8 cellular contexts compared by ENCODE assay signal in the genomic region with DNA sequence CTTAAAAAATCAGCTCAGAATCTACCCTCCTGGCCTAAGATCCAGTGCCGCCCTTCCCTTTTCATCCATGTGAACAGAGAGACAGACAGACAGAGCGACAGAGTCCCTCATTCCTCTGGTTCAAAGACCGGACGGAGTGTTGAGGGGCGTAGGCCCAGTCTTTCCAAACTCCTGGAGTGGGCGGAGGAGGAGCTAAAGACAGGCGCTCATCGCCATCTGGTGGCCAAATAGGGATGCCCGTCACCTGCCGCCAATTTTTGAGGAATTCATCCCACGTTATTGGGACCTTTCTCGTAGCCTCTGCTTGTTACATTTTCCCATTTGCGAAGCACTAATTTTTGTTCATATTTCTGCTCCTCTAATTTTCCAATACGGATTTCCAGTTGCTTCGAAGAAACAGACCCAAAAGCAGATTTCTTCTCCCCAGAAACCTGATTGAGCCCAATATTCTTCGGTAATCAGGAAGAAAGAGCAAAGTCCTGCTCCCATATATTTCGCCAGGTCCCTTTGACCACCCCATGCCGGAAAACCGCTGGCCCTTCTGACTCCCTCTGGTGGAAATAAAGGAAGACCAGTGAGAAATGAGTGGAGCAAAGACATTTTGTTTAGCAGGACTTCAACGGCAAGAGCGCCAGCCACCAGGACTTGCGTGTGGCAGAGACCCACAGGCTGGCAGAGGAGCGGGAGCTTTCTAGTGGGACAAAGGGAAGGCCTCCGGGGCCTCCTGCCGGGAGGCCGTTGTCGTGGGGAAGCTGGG.
DNase-seq lines count a peak whose midpoint lies in the region; ATAC-seq and TF ChIP-seq lines count a peak whose summit lies in the region.

No MANE protein-coding gene starts in this region.

- no peak overlapping the region for H3K27ac ChIP-seq in neural cell (ENCODE audit: low read length)

- H3K36me3 ChIP-seq in neural cell (ENCODE audit: insufficient read depth, low read length): no peaks in the 10 kb centered on the region

- peak; percentile 66 for ATAC-seq in activated T-helper 17 cell treated with anti-CD3 and anti-CD28 coated beads, Interleukin-2, amount 50 U/mL, for 72 hours (replicated peaks)
- peak; percentile 65 for ATAC-seq in stimulated activated naive CD8-positive, alpha-beta T cell treated with anti-CD3 and anti-CD28 coated beads, Interleukin-15, amount 100 ng/mL, for 72 hours

- DNase-seq in AML-193 (lab: John Stamatoyannopoulos, UW): peak; percentile 52 to 53
- peak; percentile 61 for DNase-seq in GM19238 (ENCODE audit: insufficient read length, low spot score)
- peak; percentile 21 for DNase-seq in KG1 (lab: John Stamatoyannopoulos, UW)
- DNase-seq in RPMI8226: peak; percentile 75
- DNase-seq in fibroblast of the aortic adventitia (ENCODE audit: low read depth): peak; percentile 87
- peak; percentile 58 to 64 for DNase-seq in stimulated activated naive CD8-positive, alpha-beta T cell treated with anti-CD3 and anti-CD28 coated beads, Interleukin-15, amount 100 ng/mL, for 72 hours

- no peak for TF ChIP-seq EP300 in neural cell (conservative IDR thresholded peaks at IDR 0.05; ENCODE audit: poor library complexity, severe bottlenecking)

- peaks cover 7% of the 10 kb centered on the region for H3K4me1 Mint-ChIP-seq in activated T-helper 17 cell treated with anti-CD3 and anti-CD28 coated beads, Interleukin-2, amount 50 U/mL, for 72 hours
- H3K4me1 Mint-ChIP-seq in stimulated activated naive CD8-positive, alpha-beta T cell treated with anti-CD3 and anti-CD28 coated beads, Interleukin-15, amount 100 ng/mL, for 72 hours: peaks cover 24% of the 10 kb centered on the region

- H3K79me2 ChIP-seq in neural cell (replicated peaks; ENCODE audit: insufficient read depth, low read length): no peaks in the 10 kb centered on the region

- H3K36me3 Mint-ChIP-seq in activated T-helper 17 cell treated with anti-CD3 and anti-CD28 coated beads, Interleukin-2, amount 50 U/mL, for 72 hours (ENCODE audit: low read depth): no peaks in the 10 kb centered on the region

- H3K4me3 ChIP-seq in fibroblast of the aortic adventitia (ENCODE audit: low read depth, low read length) (no peak overlapping the region), neural cell (ENCODE audit: low read length) (no peak overlapping the region)

- no peaks in the 10 kb centered on the region for H3K27me3 Mint-ChIP-seq in activated T-helper 17 cell treated with anti-CD3 and anti-CD28 coated beads, Interleukin-2, amount 50 U/mL, for 72 hours
- H3K27me3 Mint-ChIP-seq in stimulated activated naive CD8-positive, alpha-beta T cell treated with anti-CD3 and anti-CD28 coated beads, Interleukin-15, amount 100 ng/mL, for 72 hours: peaks cover 21% of the 10 kb centered on the region

- peaks cover 9% of the 10 kb centered on the region for H3K9me3 ChIP-seq in neural cell (ENCODE audit: low read length)

- H3K4me2 ChIP-seq in neural cell (ENCODE audit: low read length): no peak overlapping the region

- peak; percentile 77 for TF ChIP-seq RAD21 in neural cell (conservative IDR thresholded peaks at IDR 0.05)

- no peaks in the 10 kb centered on the region for H3F3A ChIP-seq in neural cell (ENCODE audit: insufficient read depth, low read length, poor library complexity, severe bottlenecking)

- H3K9ac ChIP-seq in neural cell (ENCODE audit: low read length): no peak overlapping the region

- H3K4me3 Mint-ChIP-seq in activated T-helper 17 cell treated with anti-CD3 and anti-CD28 coated beads, Interleukin-2, amount 50 U/mL, for 72 hours: peak overlapping the region; percentile 89
- H3K4me3 Mint-ChIP-seq in stimulated activated naive CD8-positive, alpha-beta T cell treated with anti-CD3 and anti-CD28 coated beads, Interleukin-15, amount 100 ng/mL, for 72 hours: peak overlapping the region; percentile 87

- no peaks in the 10 kb centered on the region for H3K9me3 Mint-ChIP-seq in activated T-helper 17 cell treated with anti-CD3 and anti-CD28 coated beads, Interleukin-2, amount 50 U/mL, for 72 hours
- no peaks in the 10 kb centered on the region for H3K9me3 Mint-ChIP-seq in stimulated activated naive CD8-positive, alpha-beta T cell treated with anti-CD3 and anti-CD28 coated beads, Interleukin-15, amount 100 ng/mL, for 72 hours

- no peak overlapping the region for H2AFZ ChIP-seq in neural cell (ENCODE audit: low read depth, low read length)

- H3K9me2 ChIP-seq in neural cell (ENCODE audit: insufficient read depth, low read length): no peaks in the 10 kb centered on the region

- TF ChIP-seq CTCF in fibroblast of the aortic adventitia (IDR thresholded peaks at IDR 0.05; ENCODE audit: insufficient read depth, low read length) (peak; percentile 94), neural cell (IDR thresholded peaks at IDR 0.05; ENCODE audit: poor library complexity, severe bottlenecking) (peak; percentile 77)

- H3K27me3 ChIP-seq in neural cell (ENCODE audit: insufficient read depth, low read depth, low read length): no peaks in the 10 kb centered on the region

- no peaks in the 10 kb centered on the region for H4K20me1 ChIP-seq in neural cell (ENCODE audit: insufficient read depth)

- no peak overlapping the region for H3K27ac Mint-ChIP-seq in activated T-helper 17 cell treated with anti-CD3 and anti-CD28 coated beads, Interleukin-2, amount 50 U/mL, for 72 hours
- H3K27ac Mint-ChIP-seq in stimulated activated naive CD8-positive, alpha-beta T cell treated with anti-CD3 and anti-CD28 coated beads, Interleukin-15, amount 100 ng/mL, for 72 hours: no peak overlapping the region

TF ChIP-seq in neural cell, 6 proteins besides CTCF, POLR2A, EP300 and RAD21:
- TF ChIP-seq POLR2AphosphoS5 (IDR thresholded peaks at IDR 0.05): no peak
- TF ChIP-seq, protein P1, sequence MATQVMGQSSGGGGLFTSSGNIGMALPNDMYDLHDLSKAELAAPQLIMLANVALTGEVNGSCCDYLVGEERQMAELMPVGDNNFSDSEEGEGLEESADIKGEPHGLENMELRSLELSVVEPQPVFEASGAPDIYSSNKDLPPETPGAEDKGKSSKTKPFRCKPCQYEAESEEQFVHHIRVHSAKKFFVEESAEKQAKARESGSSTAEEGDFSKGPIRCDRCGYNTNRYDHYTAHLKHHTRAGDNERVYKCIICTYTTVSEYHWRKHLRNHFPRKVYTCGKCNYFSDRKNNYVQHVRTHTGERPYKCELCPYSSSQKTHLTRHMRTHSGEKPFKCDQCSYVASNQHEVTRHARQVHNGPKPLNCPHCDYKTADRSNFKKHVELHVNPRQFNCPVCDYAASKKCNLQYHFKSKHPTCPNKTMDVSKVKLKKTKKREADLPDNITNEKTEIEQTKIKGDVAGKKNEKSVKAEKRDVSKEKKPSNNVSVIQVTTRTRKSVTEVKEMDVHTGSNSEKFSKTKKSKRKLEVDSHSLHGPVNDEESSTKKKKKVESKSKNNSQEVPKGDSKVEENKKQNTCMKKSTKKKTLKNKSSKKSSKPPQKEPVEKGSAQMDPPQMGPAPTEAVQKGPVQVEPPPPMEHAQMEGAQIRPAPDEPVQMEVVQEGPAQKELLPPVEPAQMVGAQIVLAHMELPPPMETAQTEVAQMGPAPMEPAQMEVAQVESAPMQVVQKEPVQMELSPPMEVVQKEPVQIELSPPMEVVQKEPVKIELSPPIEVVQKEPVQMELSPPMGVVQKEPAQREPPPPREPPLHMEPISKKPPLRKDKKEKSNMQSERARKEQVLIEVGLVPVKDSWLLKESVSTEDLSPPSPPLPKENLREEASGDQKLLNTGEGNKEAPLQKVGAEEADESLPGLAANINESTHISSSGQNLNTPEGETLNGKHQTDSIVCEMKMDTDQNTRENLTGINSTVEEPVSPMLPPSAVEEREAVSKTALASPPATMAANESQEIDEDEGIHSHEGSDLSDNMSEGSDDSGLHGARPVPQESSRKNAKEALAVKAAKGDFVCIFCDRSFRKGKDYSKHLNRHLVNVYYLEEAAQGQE (IDR thresholded peaks at IDR 0.05; ENCODE audit: borderline replicate concordance): no peak
- no peak for TF ChIP-seq EZH2 (IDR thresholded peaks at IDR 0.05; ENCODE audit: borderline replicate concordance, insufficient read depth, low read length, poor library complexity, severe bottlenecking)
- no peak for TF ChIP-seq MXI1 (conservative IDR thresholded peaks at IDR 0.05; ENCODE audit: poor library complexity, severe bottlenecking)
- peak; percentile 78 for TF ChIP-seq SMC3 (conservative IDR thresholded peaks at IDR 0.05; ENCODE audit: poor library complexity)
- no peak for TF ChIP-seq TAF1 (IDR thresholded peaks at IDR 0.05; ENCODE audit: low read depth)

Comparison
In these comparisons a context has a peak if more than half of its experiments do, and no peak if none do; other contexts are left out.
1. DNase-seq: peak in every context shown above with its lines; median percentile 87 in fibroblast of the aortic adventitia; 75 in RPMI8226; 61 in GM19238; 61 in stimulated activated naive CD8-positive, alpha-beta T cell treated with anti-CD3 and anti-CD28 coated beads, Interleukin-15, amount 100 ng/mL, for 72 hours; 52 in AML-193; 21 in KG1.